7 cellular contexts compared by ENCODE assay signal in the genomic region with DNA sequence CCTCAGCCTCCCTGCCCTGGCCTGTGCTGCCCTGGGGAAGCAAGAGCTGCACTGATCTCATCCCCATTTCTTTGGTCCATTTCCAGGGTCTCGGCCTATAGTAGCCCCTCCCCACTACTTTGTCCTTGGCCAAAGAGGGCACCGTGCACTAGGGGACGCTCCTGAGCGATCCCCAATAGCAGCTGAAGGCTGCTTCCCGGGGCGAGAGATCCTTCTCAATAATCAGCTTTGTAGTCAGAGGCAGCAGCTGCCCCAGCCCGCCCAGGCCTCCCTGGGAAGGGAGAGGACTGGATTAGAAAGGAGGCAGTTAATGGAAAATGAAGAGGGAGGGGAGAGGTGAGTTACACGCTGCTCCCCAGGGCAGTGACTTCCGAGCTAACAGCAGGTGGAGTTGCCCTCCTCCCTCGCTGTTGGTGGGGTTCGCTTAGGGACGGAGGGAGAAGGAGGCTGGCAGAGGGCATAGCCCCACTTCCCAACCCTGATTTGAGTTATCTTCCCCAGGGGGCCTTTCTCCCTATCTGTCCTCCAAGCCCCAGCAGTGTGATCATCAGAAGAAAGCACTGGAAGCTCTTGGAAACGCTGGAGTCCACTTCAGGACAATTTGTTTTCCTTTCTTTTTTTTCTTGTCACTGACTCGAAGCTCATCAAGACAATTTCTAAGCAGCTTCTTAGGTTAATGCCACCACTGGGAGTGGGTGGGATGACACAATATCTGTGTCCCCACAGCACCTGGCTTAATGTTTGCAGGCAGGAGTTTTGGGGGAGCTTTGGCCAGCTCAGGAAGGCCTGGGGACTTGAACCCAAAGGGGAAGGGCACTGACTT. TPM values are rescaled to one million over a fixed set of nuclear protein-coding genes. Genes with fewer than 3 reads are reported as not detected.
DNase-seq lines count a peak whose midpoint lies in the region; ATAC-seq and TF ChIP-seq lines count a peak whose summit lies in the region.

No MANE protein-coding gene starts in this region.

- H3K27ac ChIP-seq in MM.1S (ENCODE audit: low read length) = no peak overlapping the region
- peak overlapping the region; percentile 93 to 96 for H3K27ac ChIP-seq in testis

- no peak for TF ChIP-seq POLR2A in testis (IDR thresholded peaks at IDR 0.05)

- H3K4me3 ChIP-seq in MM.1S (ENCODE audit: low read length) (no peak overlapping the region), testis (peak overlapping the region in 1 of 2 donors; percentile 85)

- H3K36me3 ChIP-seq in MM.1S (replicated peaks; ENCODE audit: insufficient read depth, low read length) (no peaks in the 10 kb centered on the region), testis (ENCODE audit: low read depth, missing control alignments) (no peaks in the 10 kb centered on the region)

- no peaks in the 10 kb centered on the region for H3K9me2 ChIP-seq in MM.1S (replicated peaks; ENCODE audit: insufficient read depth, low read length)

- no peak overlapping the region for H3K27ac Mint-ChIP-seq in central memory CD8-positive, alpha-beta T cell (ENCODE audit: low read depth)

- DNase-seq in MM.1S (no peak), left kidney (ENCODE audit: low read depth, low spot score) (peak; percentile 68), testis (peak; percentile 67), GM10248 (ENCODE audit: extremely low spot score) (no peak)
- DNase-seq in central memory CD8-positive, alpha-beta T cell (ENCODE audit: low spot score in 2 of 2) = no peak
- DNase-seq in activated CD4-positive, alpha-beta T cell treated with anti-CD3 and anti-CD28 coated beads, Interleukin-2, amount 50 U/mL, for 4 hours = no peak

- H3K27me3 ChIP-seq in MM.1S (replicated peaks; ENCODE audit: insufficient read depth, low read length) (0 out of 2 replicates have a peak, but pooled peaks cover 5% of the 10 kb centered on the region), testis (no peaks in the 10 kb centered on the region)

- intact Hi-C loops in testis (cut with DNase I; ENCODE audit: low total_unique reads) = loop anchor here (10.0 kb wide), 1 partner anchor 183 kb away; no protein-coding TSS in a partner anchor

- H3K27me3 Mint-ChIP-seq in central memory CD8-positive, alpha-beta T cell = no peaks in the 10 kb centered on the region

- no peaks in the 10 kb centered on the region for H4K20me1 ChIP-seq in MM.1S (ENCODE audit: insufficient read depth, low read length)

- peaks cover 5% of the 10 kb centered on the region for H3K36me3 Mint-ChIP-seq in central memory CD8-positive, alpha-beta T cell (ENCODE audit: insufficient read depth)

- peaks cover 7% of the 10 kb centered on the region; the same call in 1 of the 2 replicates for H3F3A ChIP-seq in MM.1S (ENCODE audit: insufficient read depth, low read length)

- H3K4me1 ChIP-seq in MM.1S (ENCODE audit: low read length) (no peaks in the 10 kb centered on the region), testis (peaks cover 41% of the 10 kb centered on the region)

- peaks cover 17% of the 10 kb centered on the region for H3K4me1 Mint-ChIP-seq in central memory CD8-positive, alpha-beta T cell

- CTCF ChIA-PET in GM10248 (lab: Yijun Ruan, JAX) = interaction anchor here (1.0 to 1.2 kb wide), 4 partner anchors 9 to 300 kb away, joined by 3 to 8 read pairs (median 4); no protein-coding TSS in a partner anchor

- no peaks in the 10 kb centered on the region for H3K9me3 Mint-ChIP-seq in central memory CD8-positive, alpha-beta T cell

- no peak overlapping the region for H3K4me2 ChIP-seq in MM.1S (ENCODE audit: low read depth, low read length)

- no peak for ATAC-seq in central memory CD8-positive, alpha-beta T cell (replicated peaks; ENCODE audit: extremely low read depth, poor library complexity, severe bottlenecking)
- no peak for ATAC-seq in GM18511 (IDR thresholded peaks at IDR 0.05; ENCODE audit: unreplicated experiment)

- H3K9me3 ChIP-seq in MM.1S (replicated peaks; ENCODE audit: insufficient read depth, low read length) (no peaks in the 10 kb centered on the region), testis (no peaks in the 10 kb centered on the region)

- POLR2A ChIA-PET in GM10248 (lab: Yijun Ruan, JAX) = interaction anchor here (1.1 kb wide), 1 partner anchor 29 kb away, joined by 3 read pairs; a partner anchor contains a TSS

- no peak overlapping the region for H2AFZ ChIP-seq in MM.1S (ENCODE audit: low read length)

- no peaks in the 10 kb centered on the region for H3K79me2 ChIP-seq in MM.1S (ENCODE audit: low read length)

- TF ChIP-seq CTCF in MM.1S (IDR thresholded peaks at IDR 0.05; ENCODE audit: low read length) (peak; percentile 13; the same call in 1 of the 2 replicates), testis (IDR thresholded peaks at IDR 0.05) (peak in 1 of 3 experiments; percentile 37), GM10248 (IDR thresholded peaks at IDR 0.05; ENCODE audit: control extremely low read depth, extremely low read depth, low read depth, missing control alignments) (no peak)

- H3K9ac ChIP-seq in MM.1S (ENCODE audit: low read length) = no peak overlapping the region

- WGBS in testis, 2 donors = 18 to 27% methylated on average over 12 to 14 of the region's 14 CpGs

- peak overlapping the region; percentile 72 for H3K4me3 Mint-ChIP-seq in central memory CD8-positive, alpha-beta T cell

RNA-seq across cellular contexts. Expression of a gene that starts 2.6 kb away (rescaled TPM):
- total RNA-seq in testis = 100 to 1,000 TPM; 217 to 272 TPM
- polyA plus RNA-seq in testis (ENCODE audit: insufficient read depth, low read depth, low replicate concordance) = 253 TPM

RNA-seq across cellular contexts. Expression of a gene that starts 18.2 kb away (rescaled TPM):
- total RNA-seq in testis = 10 to 100 TPM; 31.7 to 40.5 TPM
- polyA plus RNA-seq in testis (ENCODE audit: insufficient read depth, low read depth, low replicate concordance) = 44.6 TPM

RNA-seq across cellular contexts. Expression of a gene that starts 18.4 kb away (rescaled TPM):
- 10 to 100 TPM; 37.5 to 45.3 TPM for total RNA-seq in testis
- 122 TPM for polyA plus RNA-seq in testis (ENCODE audit: insufficient read depth, low read depth, low replicate concordance)

RNA-seq across cellular contexts. Expression of a gene that starts 28.9 kb away (rescaled TPM):
- 100 to 1,000 TPM; 365 to 461 TPM for total RNA-seq in testis
- 196 TPM for polyA plus RNA-seq in testis (ENCODE audit: insufficient read depth, low read depth, low replicate concordance)

RNA-seq across cellular contexts. Expression of a gene that starts 29.7 kb away (rescaled TPM):
- total RNA-seq in testis = 100 to 1,000 TPM in 1 of 2 donors, 10 to 100 TPM in 1; 51.7 to 102 TPM
- 38.5 TPM for polyA plus RNA-seq in testis (ENCODE audit: insufficient read depth, low read depth, low replicate concordance)

Comparison
In these comparisons a context has a peak if more than half of its experiments do, and no peak if none do; other contexts are left out.
1. DNase-seq: peak in left kidney (single experiment) and testis (single experiment); none in MM.1S (single experiment), central memory CD8-positive, alpha-beta T cell (0 of 2), GM10248 (single experiment) and activated CD4-positive, alpha-beta T cell treated with anti-CD3 and anti-CD28 coated beads, Interleukin-2, amount 50 U/mL, for 4 hours (0 of 2).